1 cellular context compared by ENCODE assay signal in genomic region chr2:86370579-86370978, GRCh38.
TF ChIP-seq lines count a peak whose summit lies in the region.

No MANE protein-coding gene starts in this region.

TF ChIP-seq in GM23338, 12 proteins besides CTCF, POLR2A, EP300 and RAD21:
- TF ChIP-seq REST (IDR thresholded peaks at IDR 0.05; ENCODE audit: unreplicated experiment) (no peak), ZNF462 (CRISPR knock-in tag; IDR thresholded peaks at IDR 0.05) (no peak), EZH2phosphoT487 (IDR thresholded peaks at IDR 0.05; ENCODE audit: unreplicated experiment) (no peak), STAT1 (IDR thresholded peaks at IDR 0.05; ENCODE audit: unreplicated experiment) (no peak), ETS1 (IDR thresholded peaks at IDR 0.05) (no peak), JUNB (IDR thresholded peaks at IDR 0.05; ENCODE audit: unreplicated experiment) (no peak), CREB1 (CRISPR knock-in tag; IDR thresholded peaks at IDR 0.05; ENCODE audit: low read depth) (no peak), ZNF114 (CRISPR knock-in tag; IDR thresholded peaks at IDR 0.05) (no peak), ZNF331 (CRISPR knock-in tag; IDR thresholded peaks at IDR 0.05; ENCODE audit: low read depth) (no peak), EZH2 (IDR thresholded peaks at IDR 0.05; ENCODE audit: low read depth, unreplicated experiment) (no peak), NANOG (IDR thresholded peaks at IDR 0.05; ENCODE audit: borderline replicate concordance) (no peak)
